In genomic region chr3:39178553-39178952, GRCh38 we compare ENCODE assay signal across 8 cellular contexts. TPM values are rescaled to one million over a fixed set of nuclear protein-coding genes. Genes with fewer than 3 reads are reported as not detected.
A peak's percentile ranks its signal among the peaks of the same experiment; 100 is the strongest.
DNase-seq lines count a peak whose midpoint lies in the region; ATAC-seq and TF ChIP-seq lines count a peak whose summit lies in the region.

No MANE protein-coding gene starts in this region.

- intact Hi-C loops in dorsolateral prefrontal cortex (cut with DNase I), result no loop called here

- ATAC-seq in HG02763 (IDR thresholded peaks at IDR 0.05; ENCODE audit: unreplicated experiment), result no peak
- ATAC-seq in HG02642 (IDR thresholded peaks at IDR 0.05; ENCODE audit: poor library complexity, unreplicated experiment), result no peak

- 0 out of 2 replicates have a peak overlapping the region, but pooled peaks have one; percentile 71 for H3K27ac ChIP-seq in BLaER1
- H3K27ac ChIP-seq in dorsolateral prefrontal cortex, result peak overlapping the region in 58 of 59 donors; percentile 58 to 98 (median 92)

- H3K9ac ChIP-seq in BLaER1, result peak overlapping the region; percentile 76; the same call in 1 of the 2 replicates

- H3K27me3 Mint-ChIP-seq in nephron progenitor cell (ENCODE audit: low read depth, poor library complexity), result peaks cover 6% of the 10 kb centered on the region

- peak overlapping the region; percentile 98 for H3K4me2 ChIP-seq in BLaER1

- no peak for TF ChIP-seq CTCF in LNCaP clone FGC (IDR thresholded peaks at IDR 0.05; ENCODE audit: control insufficient read depth, extremely low read depth, insufficient read depth)
- no peak for TF ChIP-seq CTCF in dorsolateral prefrontal cortex (IDR thresholded peaks at IDR 0.05 in 54 of 56, conservative IDR thresholded peaks at IDR 0.05 in 2 of 56; ENCODE audit: low read depth in 1 of 56, partially characterized antibody in 56 of 56)
- TF ChIP-seq CTCF in nephron progenitor cell (IDR thresholded peaks at IDR 0.05), result no peak

- H3K4me3 ChIP-seq in BLaER1 (peak overlapping the region; percentile 67), LNCaP clone FGC (ENCODE audit: low read depth, low read length) (peak overlapping the region; percentile 49), dorsolateral prefrontal cortex (peak overlapping the region in 47 of 59 donors; percentile 34 to 72 (median 61))

- peaks cover 9% of the 10 kb centered on the region for H3K9me3 Mint-ChIP-seq in nephron progenitor cell

- peaks cover 70% of the 10 kb centered on the region for H3K4me1 Mint-ChIP-seq in nephron progenitor cell

- H3K4me3 Mint-ChIP-seq in nephron progenitor cell, result peak overlapping the region; percentile 91

- no peak for DNase-seq in LNCaP clone FGC (ENCODE audit: low read depth)
- DNase-seq in dorsolateral prefrontal cortex, result no peak
- no peak for DNase-seq in nephron progenitor cell
- DNase-seq in SHP77 treated with DMSO at 0.1 percent for 48 hours (lab: John Stamatoyannopoulos, UW), result no peak
- DNase-seq in SKM-1 treated with dmso at 0.1 percent for 144 hours (lab: John Stamatoyannopoulos, UW; ENCODE audit: unreplicated experiment), result no peak

- H3K36me3 ChIP-seq in BLaER1, result no peaks in the 10 kb centered on the region

- peaks cover 5% of the 10 kb centered on the region for H3K36me3 Mint-ChIP-seq in nephron progenitor cell (ENCODE audit: low read depth)

- H3K27me3 ChIP-seq in BLaER1 (no peaks in the 10 kb centered on the region), dorsolateral prefrontal cortex (no peaks in the 10 kb centered on the region)

- H3K9me3 ChIP-seq in BLaER1, result peaks cover 5% of the 10 kb centered on the region; the same call in 1 of the 2 replicates

- peak overlapping the region; percentile 68 for H3K27ac Mint-ChIP-seq in nephron progenitor cell

- H3K4me1 ChIP-seq in BLaER1, result peaks cover 56% of the 10 kb centered on the region

- no peaks in the 10 kb centered on the region for H4K20me1 ChIP-seq in BLaER1

RNA-seq across cellular contexts. Expression of gene XIRP1, which starts 13.8 kb away (rescaled TPM):
- total RNA-seq in dorsolateral prefrontal cortex, result under 1 TPM in 41 of 120 experiments, not detected in 79; 0.06 to 0.38 (median 0.17) TPM

RNA-seq across cellular contexts. Expression of gene CSRNP1, which starts 25.2 kb away (rescaled TPM):
- total RNA-seq in dorsolateral prefrontal cortex, result 10 to 100 TPM; 10.1 to 52.4 (median 18.1) TPM
